In genomic region chr4:102867278-102868152, GRCh38 we compare ENCODE assay signal across 8 cellular contexts. TPM values are rescaled to one million over a fixed set of nuclear protein-coding genes. Genes with fewer than 3 reads are reported as not detected.
DNase-seq lines count a peak whose midpoint lies in the region; ATAC-seq, FAIRE-seq and TF ChIP-seq lines count a peak whose summit lies in the region.

No MANE protein-coding gene starts in this region.

- H3K27ac Mint-ChIP-seq in stimulated activated naive CD8-positive, alpha-beta T cell treated with anti-CD3 and anti-CD28 coated beads, Interleukin-15, Interleukin-2, amounts not matched to agents 100 ng/mL and 50 ng/mL, for 24 hours: peak overlapping the region; percentile 97
- peak overlapping the region; percentile 99 for H3K27ac Mint-ChIP-seq in T-helper 1 cell treated with Interleukin-12 subunit alpha and Interleukin-12 subunit beta and Interleukin-4 antibody, amounts not matched to agents 30 μg/mL and 1 μg/mL, for 36 hours

- no peak for FAIRE-seq in small intestine (lab: Jason Lieb, UNC)

- TF ChIP-seq CTCF in foreskin fibroblast (IDR thresholded peaks at IDR 0.05; ENCODE audit: low read depth, low read length) (no peak), stomach (IDR thresholded peaks at IDR 0.05) (no peak)

- H3K36me3 ChIP-seq in stomach (no peaks in the 10 kb centered on the region), small intestine (ENCODE audit: control insufficient read depth in 2 of 2, insufficient read depth in 2 of 2, low read length in 2 of 2) (no peaks in the 10 kb centered on the region)

- H3K27me3 Mint-ChIP-seq in stimulated activated naive CD8-positive, alpha-beta T cell treated with anti-CD3 and anti-CD28 coated beads, Interleukin-15, Interleukin-2, amounts not matched to agents 100 ng/mL and 50 ng/mL, for 24 hours: no peaks in the 10 kb centered on the region
- H3K27me3 Mint-ChIP-seq in T-helper 1 cell treated with Interleukin-12 subunit alpha and Interleukin-12 subunit beta and Interleukin-4 antibody, amounts not matched to agents 30 μg/mL and 1 μg/mL, for 36 hours (ENCODE audit: low read depth): no peaks in the 10 kb centered on the region

- H3K36me3 Mint-ChIP-seq in stimulated activated naive CD8-positive, alpha-beta T cell treated with anti-CD3 and anti-CD28 coated beads, Interleukin-15, Interleukin-2, amounts not matched to agents 100 ng/mL and 50 ng/mL, for 24 hours (ENCODE audit: low read depth): peaks cover 25% of the 10 kb centered on the region
- peaks cover 24% of the 10 kb centered on the region for H3K36me3 Mint-ChIP-seq in T-helper 1 cell treated with Interleukin-12 subunit alpha and Interleukin-12 subunit beta and Interleukin-4 antibody, amounts not matched to agents 30 μg/mL and 1 μg/mL, for 36 hours (ENCODE audit: low read depth)

- H3K4me1 Mint-ChIP-seq in stimulated activated naive CD8-positive, alpha-beta T cell treated with anti-CD3 and anti-CD28 coated beads, Interleukin-15, Interleukin-2, amounts not matched to agents 100 ng/mL and 50 ng/mL, for 24 hours (ENCODE audit: low read depth): peaks cover 69% of the 10 kb centered on the region
- peaks cover 50% of the 10 kb centered on the region for H3K4me1 Mint-ChIP-seq in T-helper 1 cell treated with Interleukin-12 subunit alpha and Interleukin-12 subunit beta and Interleukin-4 antibody, amounts not matched to agents 30 μg/mL and 1 μg/mL, for 36 hours (ENCODE audit: low read depth)

- no peak for ATAC-seq in stimulated activated naive CD8-positive, alpha-beta T cell treated with anti-CD3 and anti-CD28 coated beads, Interleukin-15, Interleukin-2, amounts not matched to agents 100 U/mL and 50 U/mL, for 24 hours
- no peak for ATAC-seq in GM21423 (IDR thresholded peaks at IDR 0.05; ENCODE audit: unreplicated experiment)

- no peak for TF ChIP-seq POLR2A in stomach (IDR thresholded peaks at IDR 0.05)

- H3K27ac ChIP-seq in stomach: peak overlapping the region; percentile 92 to 98 (median 98)
- H3K27ac ChIP-seq in small intestine (ENCODE audit: low read depth in 1 of 2, low read length in 1 of 2): peak overlapping the region in 1 of 2 donors; percentile 91

- DNase-seq in stimulated activated naive CD8-positive, alpha-beta T cell treated with anti-CD3 and anti-CD28 coated beads, Interleukin-15, Interleukin-2, amounts not matched to agents 100 U/mL and 50 U/mL, for 24 hours: no peak
- DNase-seq in foreskin fibroblast: no peak
- no peak for DNase-seq in stomach
- no peak for DNase-seq in NCI-H2107 treated with DMSO at 0.1 percent for 48 hours (lab: John Stamatoyannopoulos, UW; ENCODE audit: unreplicated experiment)
- DNase-seq in small intestine: no peak

- H3K9me3 ChIP-seq in stomach: no peaks in the 10 kb centered on the region
- H3K9me3 ChIP-seq in small intestine (ENCODE audit: control insufficient read depth, low read depth): no peaks in the 10 kb centered on the region

- peaks cover 18 to 28% (median 19%) of the 10 kb centered on the region in 4 donors for H3K4me1 ChIP-seq in stomach
- H3K4me1 ChIP-seq in small intestine (ENCODE audit: control insufficient read depth in 2 of 2, insufficient read depth in 1 of 2, low read depth in 1 of 2, low read length in 1 of 2): peaks cover 0 to 4% of the 10 kb centered on the region in 2 donors

- intact Hi-C loops in stomach (cut with DNase I; ENCODE audit: low total_unique reads): no loop called here

- peak overlapping the region; percentile 78 to 93 for H3K4me3 ChIP-seq in foreskin fibroblast (ENCODE audit: low read depth in 1 of 2, low read length in 2 of 2)
- peak overlapping the region; percentile 55 to 75 (median 70) for H3K4me3 ChIP-seq in stomach
- peak overlapping the region in 1 of 2 donors; percentile 95 for H3K4me3 ChIP-seq in small intestine (ENCODE audit: low read depth in 1 of 2, low read length in 2 of 2)

- no peak for TF ChIP-seq EP300 in stomach (IDR thresholded peaks at IDR 0.05)

- 75 to 82% (median 78%) methylated on average over 12 of the region's 12 CpGs for WGBS in stomach, 5 donors
- WGBS in small intestine, 3 donors: 65 to 74% (median 74%) methylated on average over 12 of the region's 12 CpGs

- H3K4me3 Mint-ChIP-seq in stimulated activated naive CD8-positive, alpha-beta T cell treated with anti-CD3 and anti-CD28 coated beads, Interleukin-15, Interleukin-2, amounts not matched to agents 100 ng/mL and 50 ng/mL, for 24 hours: peak overlapping the region; percentile 92
- peak overlapping the region; percentile 97 for H3K4me3 Mint-ChIP-seq in T-helper 1 cell treated with Interleukin-12 subunit alpha and Interleukin-12 subunit beta and Interleukin-4 antibody, amounts not matched to agents 30 μg/mL and 1 μg/mL, for 36 hours

- H3K9me3 Mint-ChIP-seq in stimulated activated naive CD8-positive, alpha-beta T cell treated with anti-CD3 and anti-CD28 coated beads, Interleukin-15, Interleukin-2, amounts not matched to agents 100 ng/mL and 50 ng/mL, for 24 hours: no peaks in the 10 kb centered on the region
- peaks cover 8% of the 10 kb centered on the region for H3K9me3 Mint-ChIP-seq in T-helper 1 cell treated with Interleukin-12 subunit alpha and Interleukin-12 subunit beta and Interleukin-4 antibody, amounts not matched to agents 30 μg/mL and 1 μg/mL, for 36 hours

- H3K27me3 ChIP-seq in stomach: no peaks in the 10 kb centered on the region
- H3K27me3 ChIP-seq in small intestine (ENCODE audit: control insufficient read depth in 2 of 2, insufficient read depth in 2 of 2, low read length in 2 of 2): no peaks in the 10 kb centered on the region

RNA-seq across cellular contexts. Expression of gene CISD2, which starts 1.3 kb away (rescaled TPM):
- total RNA-seq in stomach: 10 to 100 TPM in 2 of 5 donors, 1 to 10 TPM in 2, not detected in 1; 1.3 to 21.3 (median 9.1) TPM
- 10 to 100 TPM; 14.1 to 25.5 (median 23.2) TPM for polyA plus RNA-seq in stomach
- 10 to 100 TPM; 25.7 to 39.8 (median 26.2) TPM for polyA plus RNA-seq in small intestine

RNA-seq across cellular contexts. Expression of gene UBE2D3, which starts 40.2 kb away (rescaled TPM):
- 100 to 1,000 TPM; 200 to 398 (median 286) TPM for total RNA-seq in stomach
- polyA plus RNA-seq in stomach (100 to 1,000 TPM; 143 to 290 (median 180) TPM), small intestine (100 to 1,000 TPM; 173 to 249 (median 232) TPM)
